Comparison of ENCODE assay signal across 23 cellular contexts in genomic region chr10:106973716-106974115, GRCh38.
"Had no signal": no experiment of that assay in that cellular context is flagged by ENCODE, and none has a peak within 500 bp of the region (broad histone marks: within the 10 kb centered on the region; RNA-seq: fewer than 3 reads in every experiment).

No MANE protein-coding gene starts in this region.

- H3K4me1 Mint-ChIP-seq: naive B cell had no signal

- H3K4me3 ChIP-seq: colonic mucosa, esophagus squamous epithelium, gastrocnemius medialis, heart right ventricle, left lung, lower lobe of right lung, mucosa of descending colon had no signal

- H3K36me3 Mint-ChIP-seq: mesothelial cell of epicardium, naive B cell had no signal

- H3K9me3 ChIP-seq: colonic mucosa, gastrocnemius medialis, heart right ventricle, left lung, lower lobe of right lung, mucosa of descending colon had no signal

- H3K27me3 ChIP-seq: colonic mucosa, esophagus squamous epithelium, gastrocnemius medialis, heart right ventricle, left lung had no signal

- H3K27me3 Mint-ChIP-seq: dendritic cell treated with granulocyte-macrophage colony-stimulating factor and Interleukin-4, amounts not matched to agents 40 ng/mL and 50 ng/mL, for 4 days; effector memory CD8-positive, alpha-beta T cell; naive B cell had no signal

- H3K9me3 Mint-ChIP-seq: dendritic cell treated with granulocyte-macrophage colony-stimulating factor and Interleukin-4, amounts not matched to agents 40 ng/mL and 50 ng/mL, for 4 days had no signal

- H3K27ac ChIP-seq: colonic mucosa, epithelial cell of prostate, esophagus squamous epithelium, gastrocnemius medialis, heart right ventricle, left lung, lower lobe of right lung had no signal

- H3K27ac Mint-ChIP-seq: dendritic cell treated with granulocyte-macrophage colony-stimulating factor and Interleukin-4, amounts not matched to agents 40 ng/mL and 50 ng/mL, for 4 days; effector memory CD8-positive, alpha-beta T cell; mesothelial cell of epicardium; naive B cell had no signal

- H3K36me3 ChIP-seq: colonic mucosa, esophagus squamous epithelium, gastrocnemius medialis, heart right ventricle, left lung, lower lobe of right lung had no signal

- ATAC-seq: effector memory CD8-positive, alpha-beta T cell; esophagus mucosa; gastrocnemius medialis; heart right ventricle; left cardiac atrium; left lung; left ventricle myocardium superior; lower lobe of right lung; mucosa of descending colon had no signal

- DNase-seq: colonic mucosa; cortex of kidney; effector CD8-positive, alpha-beta T cell; effector memory CD8-positive, alpha-beta T cell; endodermal cell; erythroblast; esophagus squamous epithelium; foreskin fibroblast; gastrocnemius medialis; glutamatergic neuron; heart right ventricle; hippocampal formation; left cardiac atrium; left lung; left ventricle myocardium superior; lower lobe of right lung; mesenchymal stem cell; mucosa of descending colon; naive B cell had no signal

- H3K4me3 Mint-ChIP-seq: dendritic cell treated with granulocyte-macrophage colony-stimulating factor and Interleukin-4, amounts not matched to agents 40 ng/mL and 50 ng/mL, for 4 days; effector memory CD8-positive, alpha-beta T cell; endodermal cell; mesothelial cell of epicardium; naive B cell had no signal

- H3K4me1 ChIP-seq: colonic mucosa, esophagus squamous epithelium, gastrocnemius medialis, heart right ventricle, left lung, lower lobe of right lung had no signal
